Comparison of ENCODE assay signal across 8 cellular contexts in the genomic region with DNA sequence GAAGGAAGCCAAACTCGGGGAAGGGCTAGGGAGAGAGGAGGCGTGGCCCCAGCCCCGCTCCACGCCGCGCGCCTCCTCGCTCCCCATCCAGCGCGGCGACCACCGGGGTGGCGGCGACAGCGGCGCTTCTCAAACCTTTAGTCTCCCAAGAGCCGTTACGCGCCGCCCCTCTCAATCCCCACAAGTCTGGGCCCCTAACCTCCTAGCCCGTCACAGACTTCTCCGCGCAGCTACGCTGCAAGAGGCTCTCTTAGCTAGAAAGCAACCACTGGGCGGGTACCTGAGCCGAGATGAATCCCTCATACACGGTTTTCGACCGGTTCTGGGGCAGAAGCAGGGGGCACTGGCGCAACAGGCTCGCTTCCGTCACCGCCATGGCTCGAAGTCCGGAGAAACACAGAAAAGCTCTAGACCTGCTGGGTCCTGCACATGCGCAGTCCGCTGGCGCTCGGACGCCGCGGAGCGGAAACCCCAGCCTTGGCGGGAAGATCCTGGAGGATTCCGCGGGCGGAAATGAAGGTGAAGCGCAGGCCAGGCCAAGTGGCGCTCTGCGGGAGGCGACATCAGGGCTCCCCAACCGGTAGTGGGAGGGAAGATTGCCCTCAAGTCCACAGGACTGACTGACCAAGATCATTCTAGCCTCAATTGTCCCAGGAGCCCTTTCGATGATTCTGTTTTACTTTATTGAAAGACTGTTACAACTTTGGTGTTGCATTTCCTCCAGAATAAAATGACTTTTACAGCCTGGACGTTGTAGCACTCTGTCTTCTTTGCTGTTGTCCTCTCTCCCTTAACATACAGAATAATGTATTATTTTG. TPM values are rescaled to one million over a fixed set of nuclear protein-coding genes. Genes with fewer than 3 reads are reported as not detected.
DNase-seq lines count a peak whose midpoint lies in the region; ATAC-seq and TF ChIP-seq lines count a peak whose summit lies in the region.

Gene FANCL, minus strand, starts transcription at position 388 of the 818 bp plus-strand sequence. Its CDS starts 12 bp downstream, at position 376.

- no peaks in the 10 kb centered on the region for H3K27me3 ChIP-seq in left lung

- DNase-seq in CD14-positive monocyte (ENCODE audit: low spot score) (peak; percentile 70), NCI-H69 (lab: John Stamatoyannopoulos, UW) (peak; percentile 93), dermis blood vessel endothelial cell (peak; percentile 86), left lung (peak; percentile 91 to 95)
- peak; percentile 42 for DNase-seq in activated CD4-positive, alpha-beta T cell treated with anti-CD3 and anti-CD28 coated beads, Interleukin-2, amount 50 U/mL, for 1 hour
- DNase-seq in stimulated activated CD4-positive, alpha-beta T cell treated with anti-CD3 and anti-CD28 coated beads, Interleukin-2, amount 100 ng/mL, for 4 hours (ENCODE audit: low read depth) = peak; percentile 41

- H3K36me3 Mint-ChIP-seq in CD14-positive monocyte = peaks cover 0 to under 1% of the 10 kb centered on the region in 2 donors

- peak within 1 kb of the TSS; percentile 78 to 86 for H3K27ac ChIP-seq in left lung

- H3K36me3 ChIP-seq in left lung = no peaks in the 10 kb centered on the region

- no peaks in the 10 kb centered on the region for H3K9me3 ChIP-seq in left lung

- peaks cover 0 to 6% (median 2%) of the 10 kb centered on the region in 3 donors for H3K27me3 Mint-ChIP-seq in CD14-positive monocyte (ENCODE audit: low read depth in 3 of 3)

- peak within 1 kb of the TSS; percentile 96 for H3K4me3 Mint-ChIP-seq in CD14-positive monocyte

- peaks cover 21% of the 10 kb centered on the region for H3K4me1 Mint-ChIP-seq in CD14-positive monocyte

- H3K4me3 ChIP-seq in left lung = peak within 1 kb of the TSS; percentile 71 to 89

- peak within 1 kb of the TSS; percentile 61 to 89 (median 88) for H3K27ac Mint-ChIP-seq in CD14-positive monocyte

- no peaks in the 10 kb centered on the region for H3K9me3 Mint-ChIP-seq in CD14-positive monocyte

- TF ChIP-seq CTCF in CD14-positive monocyte (IDR thresholded peaks at IDR 0.05) (no peak), left lung (IDR thresholded peaks at IDR 0.05) (no peak)

- peak; percentile 71 for ATAC-seq in GM19372 (IDR thresholded peaks at IDR 0.05; ENCODE audit: low read depth, unreplicated experiment)
- peak; percentile 73 for ATAC-seq in HG03521 (IDR thresholded peaks at IDR 0.05; ENCODE audit: unreplicated experiment)
- peak; percentile 97 for ATAC-seq in left lung

- intact Hi-C loops in CD14-positive monocyte (cut with micrococcal nuclease) = no loop called here
- intact Hi-C loops in left lung (cut with DNase I) = no loop called here

- peaks cover 0 to 17% of the 10 kb centered on the region in 2 donors for H3K4me1 ChIP-seq in left lung

RNA-seq across cellular contexts. Expression of gene FANCL, which starts in this region (rescaled TPM):
- 1 to 10 TPM; 2.2 to 2.5 TPM for polyA plus RNA-seq in CD14-positive monocyte
- total RNA-seq in dermis blood vessel endothelial cell (22.1 and 23.5 TPM in 2 replicates), left lung (10 to 100 TPM; 18.0 to 19.6 TPM)

Comparison
In these comparisons a context has a peak if more than half of its experiments do, and no peak if none do; other contexts are left out.
1. Peak in every context shown above with its lines: DNase-seq, ATAC-seq, H3K4me3 ChIP-seq and H3K27ac ChIP-seq.
2. DNase-seq: peak in every context shown above with its lines; median percentile 93 in NCI-H69; 93 in left lung; 86 in dermis blood vessel endothelial cell; 70 in CD14-positive monocyte; 42 in activated CD4-positive, alpha-beta T cell treated with anti-CD3 and anti-CD28 coated beads, Interleukin-2, amount 50 U/mL, for 1 hour; 41 in stimulated activated CD4-positive, alpha-beta T cell treated with anti-CD3 and anti-CD28 coated beads, Interleukin-2, amount 100 ng/mL, for 4 hours.